In the genomic region with DNA sequence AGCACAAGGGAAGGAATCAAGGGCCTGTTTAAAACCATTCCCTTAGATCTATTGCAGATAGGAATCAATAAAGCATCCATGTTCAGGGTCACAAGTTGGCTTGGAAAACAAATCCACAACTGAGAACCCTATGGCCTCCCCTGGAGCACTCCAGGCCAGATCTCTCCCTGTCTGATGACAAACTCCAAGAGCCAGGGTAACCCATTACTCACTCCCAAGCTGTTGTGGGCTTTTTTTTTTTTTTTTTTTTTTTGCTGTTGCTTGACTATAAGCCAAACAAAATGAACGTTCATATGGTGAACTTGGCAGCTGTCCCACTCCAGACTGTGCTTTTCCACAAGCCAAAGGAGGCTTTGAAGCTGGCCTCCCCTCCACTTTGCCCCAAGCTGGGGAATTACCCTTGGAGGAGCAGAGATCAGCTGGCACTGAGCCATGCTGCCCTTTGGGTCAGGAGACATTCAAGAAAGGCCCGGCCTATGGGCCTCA, we compare ENCODE assay signal across 11 cellular contexts. TPM values are rescaled to one million over a fixed set of nuclear protein-coding genes. Genes with fewer than 3 reads are reported as not detected.
DNase-seq lines count a peak whose midpoint lies in the region; ATAC-seq and TF ChIP-seq lines count a peak whose summit lies in the region.
"Had no signal": no experiment of that assay in that cellular context is flagged by ENCODE, and none has a peak within 500 bp of the region (broad histone marks: within the 10 kb centered on the region; RNA-seq: fewer than 3 reads in every experiment).

No MANE protein-coding gene starts in this region.

- TF ChIP-seq CTCF in heart right ventricle (IDR thresholded peaks at IDR 0.05) (no peak), thyroid gland (IDR thresholded peaks at IDR 0.05) (no peak)

- TF ChIP-seq POLR2A in thyroid gland (IDR thresholded peaks at IDR 0.05): no peak

- H3K4me3 ChIP-seq in heart right ventricle (no peak overlapping the region), thyroid gland (replicated peaks in 1 of 3) (no peak overlapping the region)
- H3K4me3 ChIP-seq: skin epidermis, transverse colon had no signal

- 18 to 19% methylated on average over 2 of the region's 2 CpGs for WGBS in heart right ventricle, 2 donors
- WGBS in thyroid gland, 2 donors: 9 to 10% methylated on average over 2 of the region's 2 CpGs

- intact Hi-C loops in heart right ventricle (cut with DNase I): no loop called here
- intact Hi-C loops in thyroid gland (cut with DNase I): no loop called here

- no peak; the same call in 1 of the 3 replicates for ATAC-seq in SK-N-SH treated with all-trans-retinoic acid at 6 μM for 48 hours
- peak in 6 of 8 donors; percentile 33 to 79 (median 58) for ATAC-seq in heart right ventricle
- no peak for ATAC-seq in GM21515 (IDR thresholded peaks at IDR 0.05; ENCODE audit: unreplicated experiment)
- no peak for ATAC-seq in GM21717 (IDR thresholded peaks at IDR 0.05; ENCODE audit: unreplicated experiment)

- H3K9me3 ChIP-seq in heart right ventricle (no peaks in the 10 kb centered on the region), thyroid gland (no peaks in the 10 kb centered on the region)
- H3K9me3 ChIP-seq: transverse colon had no signal

- no peaks in the 10 kb centered on the region for H3K27me3 ChIP-seq in heart right ventricle
- H3K27me3 ChIP-seq in thyroid gland: no peaks in the 10 kb centered on the region
- H3K27me3 ChIP-seq: transverse colon had no signal

- H3K36me3 ChIP-seq in heart right ventricle: no peaks in the 10 kb centered on the region
- no peaks in the 10 kb centered on the region for H3K36me3 ChIP-seq in thyroid gland
- H3K36me3 ChIP-seq: transverse colon had no signal

- H3K4me1 ChIP-seq in heart right ventricle: peaks cover 0 to 13% (median 8%) of the 10 kb centered on the region in 9 donors
- no peaks in the 10 kb centered on the region for H3K4me1 ChIP-seq in thyroid gland
- H3K4me1 ChIP-seq: transverse colon had no signal

- H3K27ac ChIP-seq in heart right ventricle: no peak overlapping the region
- no peak overlapping the region for H3K27ac ChIP-seq in thyroid gland
- H3K27ac ChIP-seq: skin epidermis, transverse colon had no signal

- DNase-seq in NCI-H2081 (lab: John Stamatoyannopoulos, UW) (peak; percentile 6 to 29), NCI-H2081 treated with DMSO at 0.1 percent for 48 hours (lab: John Stamatoyannopoulos, UW) (no peak), heart right ventricle (peak; percentile 64 to 68), thyroid gland (peak; percentile 36 to 69), iPS-NIHi11 (ENCODE audit: low spot score) (no peak)
- DNase-seq: activated T-cell treated with anti-CD3 and anti-CD28 coated beads, Interleukin-2, amount 50 U/mL, for 24 hours; transverse colon had no signal

TF ChIP-seq in SK-N-SH treated with all-trans-retinoic acid at 6 μM for 48 hours, 23 proteins besides CTCF, POLR2A, EP300 and RAD21:
- TF ChIP-seq ISL1 (CRISPR knock-in tag; IDR thresholded peaks at IDR 0.05) (peak; percentile 28; the same call in 1 of the 2 replicates), ESRRG (CRISPR knock-in tag; IDR thresholded peaks at IDR 0.05) (no peak)

RNA-seq across cellular contexts. Expression of a gene that starts 35.7 kb away (rescaled TPM):
- total RNA-seq in heart right ventricle: 1 to 10 TPM in 8 of 10 donors, under 1 TPM in 2; 0.76 to 3.4 (median 2.3) TPM
- polyA plus RNA-seq in heart right ventricle: 1 to 10 TPM in 1 of 2 donors, under 1 TPM in 1; 0.72 to 1.0 TPM
- 10 to 100 TPM; 14.8 to 22.8 (median 18.8) TPM for total RNA-seq in thyroid gland

Comparison
In these comparisons a context has a peak if more than half of its experiments do, and no peak if none do; other contexts are left out.
1. DNase-seq: peak in NCI-H2081 (2 of 2), heart right ventricle (2 of 2) and thyroid gland (2 of 2); none in NCI-H2081 treated with DMSO at 0.1 percent for 48 hours (single experiment) and iPS-NIHi11 (single experiment).
2. ATAC-seq: peak in heart right ventricle (6 of 8); none in SK-N-SH treated with all-trans-retinoic acid at 6 μM for 48 hours (single experiment), GM21515 (single experiment) and GM21717 (single experiment).